20 cellular contexts compared by ENCODE assay signal in the genomic region with DNA sequence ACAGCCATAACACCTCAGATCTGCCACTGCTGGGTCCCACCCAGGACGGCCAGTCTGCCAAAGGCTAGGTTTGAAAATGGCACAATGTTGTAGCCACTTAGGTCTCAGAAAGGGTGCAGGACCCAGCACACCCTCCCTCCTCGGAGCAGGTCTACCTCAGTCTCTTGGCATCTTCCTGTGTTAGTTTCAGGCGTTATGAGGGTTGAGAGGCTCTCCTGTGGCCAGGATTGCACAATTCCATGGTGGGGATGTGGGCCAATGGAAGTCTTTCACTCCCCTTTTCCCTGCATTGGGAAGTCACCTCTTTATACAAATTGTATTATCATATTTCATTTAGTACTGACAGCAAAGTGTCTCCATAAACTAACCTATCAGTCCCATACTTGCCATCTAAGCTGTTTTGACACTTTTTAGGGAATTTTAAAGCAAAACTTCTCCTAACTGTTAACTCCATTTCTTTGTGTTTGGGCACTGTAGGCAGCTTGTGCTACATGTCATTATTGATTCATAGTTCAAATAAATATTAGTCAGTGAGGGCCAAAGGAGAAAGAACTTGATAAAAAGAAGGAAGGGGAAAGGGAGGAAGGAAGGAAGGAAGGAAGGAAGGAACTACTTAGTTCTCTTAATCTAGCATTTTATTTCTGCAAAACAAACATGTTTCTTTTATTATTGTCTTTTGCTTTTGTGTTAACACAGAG.
A peak's percentile ranks its signal among the peaks of the same experiment; 100 is the strongest.
DNase-seq lines count a peak whose midpoint lies in the region; ATAC-seq, FAIRE-seq and TF ChIP-seq lines count a peak whose summit lies in the region.
"Had no signal": no experiment of that assay in that cellular context is flagged by ENCODE, and none has a peak within 500 bp of the region (broad histone marks: within the 10 kb centered on the region; RNA-seq: fewer than 3 reads in every experiment).

No MANE protein-coding gene starts in this region.

- no peak overlapping the region for H3K9ac ChIP-seq in BLaER1
- H3K9ac ChIP-seq: BLaER1 treated with 17β-estradiol and CSF1 and Interleukin-3, amounts not matched to agents 10 nM and 100 nM had no signal

- no peak for TF ChIP-seq POLR2A in GM12892 (IDR thresholded peaks at IDR 0.05; ENCODE audit: low read depth, low read length)

- no peak overlapping the region for H3K27ac ChIP-seq in BLaER1
- H3K27ac ChIP-seq in VCaP, result peak overlapping the region; percentile 48
- H3K27ac ChIP-seq in lung (ENCODE audit: low read depth in 1 of 2, low read length in 1 of 2), result no peak overlapping the region
- H3K27ac ChIP-seq: BLaER1 treated with 17β-estradiol and CSF1 and Interleukin-3, amounts not matched to agents 10 nM and 100 nM had no signal

- H3K36me3 ChIP-seq in BLaER1, result no peaks in the 10 kb centered on the region
- H3K36me3 ChIP-seq in lung (ENCODE audit: control insufficient read depth in 2 of 2, insufficient read depth in 2 of 2, low read length in 2 of 2), result no peaks in the 10 kb centered on the region
- H3K36me3 ChIP-seq: BLaER1 treated with 17β-estradiol and CSF1 and Interleukin-3, amounts not matched to agents 10 nM and 100 nM had no signal

- H3K4me3 ChIP-seq in BLaER1, result no peak overlapping the region
- H3K4me3 ChIP-seq in lung, result no peak overlapping the region
- H3K4me3 ChIP-seq: BLaER1 treated with 17β-estradiol and CSF1 and Interleukin-3, amounts not matched to agents 10 nM and 100 nM had no signal

- H3K27me3 ChIP-seq in BLaER1, result no peaks in the 10 kb centered on the region
- H3K27me3 ChIP-seq in lung (ENCODE audit: control insufficient read depth, insufficient read depth), result no peaks in the 10 kb centered on the region
- H3K27me3 ChIP-seq: BLaER1 treated with 17β-estradiol and CSF1 and Interleukin-3, amounts not matched to agents 10 nM and 100 nM had no signal

- H4K20me1 ChIP-seq in BLaER1, result no peaks in the 10 kb centered on the region
- H4K20me1 ChIP-seq: BLaER1 treated with 17β-estradiol and CSF1 and Interleukin-3, amounts not matched to agents 10 nM and 100 nM had no signal

- H3K9me3 ChIP-seq in BLaER1 (peaks cover 26% of the 10 kb centered on the region), lung (ENCODE audit: control insufficient read depth in 2 of 2, insufficient read depth in 1 of 2, low read length in 1 of 2) (peaks cover 0 to 5% of the 10 kb centered on the region in 2 donors)

- 0 out of 2 replicates have a peak overlapping the region, but pooled peaks have one; percentile 15 for H3K4me2 ChIP-seq in BLaER1

- no peak for TF ChIP-seq CTCF in VCaP (conservative IDR thresholded peaks at IDR 0.05)
- TF ChIP-seq CTCF in lung (IDR thresholded peaks at IDR 0.05; ENCODE audit: control extremely low read depth, extremely low read depth), result no peak

- FAIRE-seq in GM12892 (lab: Jason Lieb, UNC), result no peak
- FAIRE-seq: A204.1, G401.6, H54 had no signal

- no peak for DNase-seq in left lobe of liver (ENCODE audit: low spot score)
- DNase-seq in lung (ENCODE audit: low spot score), result peak; percentile 42
- DNase-seq in DMS153 treated with DMSO at 0.1 percent for 48 hours (lab: John Stamatoyannopoulos, UW; ENCODE audit: unreplicated experiment), result no peak
- DNase-seq in 8988T, result no peak
- no peak for DNase-seq in GM12892 (ENCODE audit: insufficient read length)
- DNase-seq: AML-193; Calu3; CD4-positive, CD25-positive, alpha-beta regulatory T cell; DMS 273 treated with DMSO at 0.1 percent for 48 hours; DMS79 treated with DMSO at 0.1 percent for 48 hours; EL; IMR-90; KG1 had no signal

- ATAC-seq in left lobe of liver (peak; percentile 78), lung (ENCODE audit: insufficient read depth, low FRiP score) (no peak), GM19023 (IDR thresholded peaks at IDR 0.05; ENCODE audit: unreplicated experiment) (no peak)

- 40 to 61% methylated on average over 3 of the region's 3 CpGs for WGBS in lung, 2 donors

- H3K4me1 ChIP-seq in BLaER1, result 0 out of 2 replicates have a peak, but pooled peaks cover 5% of the 10 kb centered on the region
- no peaks in the 10 kb centered on the region for H3K4me1 ChIP-seq in lung (ENCODE audit: control insufficient read depth in 2 of 2, insufficient read depth in 2 of 2, low read length in 2 of 2)
